Comparison of ENCODE assay signal across 24 cellular contexts in genomic region chr18:25282922-25283703, GRCh38.
A peak's percentile ranks its signal among the peaks of the same experiment; 100 is the strongest.
DNase-seq lines count a peak whose midpoint lies in the region; ATAC-seq and TF ChIP-seq lines count a peak whose summit lies in the region.
"Had no signal": no experiment of that assay in that cellular context is flagged by ENCODE, and none has a peak within 500 bp of the region (broad histone marks: within the 10 kb centered on the region; RNA-seq: fewer than 3 reads in every experiment).

No MANE protein-coding gene starts in this region.

- no peak for ATAC-seq in Right ventricle myocardium inferior
- ATAC-seq in WTC11 = no peak; the same call in 1 of the 2 replicates
- ATAC-seq in right cardiac atrium = no peak
- no peak for ATAC-seq in gastrocnemius medialis
- ATAC-seq: activated T-cell treated with anti-CD3 and anti-CD28 coated beads, Interleukin-2, amount 50 U/mL, for 72 hours; natural killer cell treated with Interleukin-12 subunit alpha and Interleukin-12 subunit beta and Interleukin-15 and Interleukin-18, amount 100 ng/mL, for 72 hours; T-helper 17 cell had no signal

- H3K27ac Mint-ChIP-seq in WTC11 = peak overlapping the region; percentile 18
- H3K27ac Mint-ChIP-seq: activated CD4-positive, alpha-beta T cell treated with anti-CD3 and anti-CD28 coated beads, Interleukin-2, amount 10 ng/mL, durations not matched to agents 24 days and 14 days; activated naive CD4-positive, alpha-beta T cell treated with anti-CD3 and anti-CD28 coated beads for 36 hours; activated T-cell treated with anti-CD3 and anti-CD28 coated beads, Interleukin-2, amount 50 U/mL, for 72 hours; CD4-positive, alpha-beta T cell; natural killer cell treated with Interleukin-12 subunit alpha and Interleukin-12 subunit beta and Interleukin-15 and Interleukin-18, amount 100 ng/mL, for 72 hours; T-helper 17 cell had no signal

- no peak for DNase-seq in right atrium auricular region (ENCODE audit: low spot score)
- DNase-seq in Right ventricle myocardium inferior (ENCODE audit: missing footprints) = no peak
- DNase-seq in WTC11 (ENCODE audit: low spot score) = no peak
- DNase-seq in right cardiac atrium = no peak
- DNase-seq in caudate nucleus (lab: John Stamatoyannopoulos, UW) = no peak
- no peak for DNase-seq in NCI-H2196 (lab: John Stamatoyannopoulos, UW; ENCODE audit: unreplicated experiment)
- DNase-seq in gastrocnemius medialis = no peak
- DNase-seq: activated CD4-positive, alpha-beta T cell treated with anti-CD3 and anti-CD28 coated beads, Interleukin-2, amount 10 ng/mL, durations not matched to agents 24 days and 14 days; activated naive CD4-positive, alpha-beta T cell treated with anti-CD3 and anti-CD28 coated beads for 36 hours; activated T-cell treated with anti-CD3 and anti-CD28 coated beads, Interleukin-2, amount 50 U/mL, for 72 hours; CD4-positive, alpha-beta T cell; central memory CD4-positive, alpha-beta T cell; DMS153; GF-D8; midbrain; NCI-H2029; Peyer's patch; stimulated activated CD4-positive, alpha-beta T cell treated with anti-CD3 and anti-CD28 coated beads, Interleukin-15, amount 100 ng/mL, for 24 hours; stimulated activated CD8-positive, alpha-beta memory T cell treated with anti-CD3 and anti-CD28 coated beads, Interleukin-4, amount 100 ng/mL, for 48 hours; T-helper 17 cell; upper lobe of right lung had no signal

- TF ChIP-seq POLR2A in gastrocnemius medialis (IDR thresholded peaks at IDR 0.05) = no peak

- peaks cover 10% of the 10 kb centered on the region for H3K4me1 Mint-ChIP-seq in WTC11
- H3K4me1 Mint-ChIP-seq: activated CD4-positive, alpha-beta T cell treated with anti-CD3 and anti-CD28 coated beads, Interleukin-2, amount 10 ng/mL, durations not matched to agents 24 days and 14 days had no signal

- no peaks in the 10 kb centered on the region for H3K36me3 Mint-ChIP-seq in WTC11
- H3K36me3 Mint-ChIP-seq: natural killer cell treated with Interleukin-12 subunit alpha and Interleukin-12 subunit beta and Interleukin-15 and Interleukin-18, amount 100 ng/mL, for 72 hours had no signal

- CTCF ChIA-PET in WTC11 (lab: Charles Lee) = interaction anchor here (1.0 kb wide), 1 partner anchor 27 kb away, joined by 3 read pairs; no protein-coding TSS in a partner anchor

- no peak overlapping the region for H3K4me3 ChIP-seq in right atrium auricular region
- no peak overlapping the region for H3K4me3 ChIP-seq in right cardiac atrium (ENCODE audit: low read length)
- no peak overlapping the region for H3K4me3 ChIP-seq in gastrocnemius medialis
- H3K4me3 ChIP-seq: Peyer's patch, sigmoid colon, SJSA1, upper lobe of right lung had no signal

- WGBS in right cardiac atrium = 77% methylated on average over 4 of the region's 4 CpGs

- no peaks in the 10 kb centered on the region for H3K27me3 ChIP-seq in right atrium auricular region
- no peaks in the 10 kb centered on the region for H3K27me3 ChIP-seq in right cardiac atrium (ENCODE audit: control insufficient read depth, insufficient read depth)
- H3K27me3 ChIP-seq in gastrocnemius medialis = no peaks in the 10 kb centered on the region
- H3K27me3 ChIP-seq: Peyer's patch, sigmoid colon, SJSA1, upper lobe of right lung had no signal

- TF ChIP-seq CTCF in right atrium auricular region (IDR thresholded peaks at IDR 0.05) (no peak), WTC11 (IDR thresholded peaks at IDR 0.05) (no peak), gastrocnemius medialis (IDR thresholded peaks at IDR 0.05 in 4 of 5, conservative IDR thresholded peaks at IDR 0.05 in 1 of 5) (no peak)

- H3K4me1 ChIP-seq in right atrium auricular region (peaks cover 0 to 83% of the 10 kb centered on the region in 2 donors), right cardiac atrium (ENCODE audit: control insufficient read depth, insufficient read depth, low read length) (peaks cover 9% of the 10 kb centered on the region), gastrocnemius medialis (peaks cover 19 to 23% of the 10 kb centered on the region in 2 donors)
- H3K4me1 ChIP-seq: Peyer's patch, SJSA1, upper lobe of right lung had no signal

- H3K27ac ChIP-seq in right atrium auricular region (peak overlapping the region; percentile 49 to 77), right cardiac atrium (ENCODE audit: low read length) (peak overlapping the region; percentile 80), caudate nucleus (ENCODE audit: low read depth, low read length) (no peak overlapping the region), gastrocnemius medialis (no peak overlapping the region)
- H3K27ac ChIP-seq: Peyer's patch, SJSA1 had no signal

- H3K9me3 ChIP-seq in right atrium auricular region (no peaks in the 10 kb centered on the region), right cardiac atrium (ENCODE audit: control insufficient read depth, low read length) (no peaks in the 10 kb centered on the region), gastrocnemius medialis (no peaks in the 10 kb centered on the region)
- H3K9me3 ChIP-seq: Peyer's patch, sigmoid colon, SJSA1, upper lobe of right lung had no signal

- H3K9me3 Mint-ChIP-seq in WTC11 = no peaks in the 10 kb centered on the region
- H3K9me3 Mint-ChIP-seq: activated CD4-positive, alpha-beta T cell treated with anti-CD3 and anti-CD28 coated beads, Interleukin-2, amount 10 ng/mL, durations not matched to agents 24 days and 14 days; activated naive CD4-positive, alpha-beta T cell treated with anti-CD3 and anti-CD28 coated beads for 36 hours; activated T-cell treated with anti-CD3 and anti-CD28 coated beads, Interleukin-2, amount 50 U/mL, for 72 hours; CD4-positive, alpha-beta T cell; natural killer cell treated with Interleukin-12 subunit alpha and Interleukin-12 subunit beta and Interleukin-15 and Interleukin-18, amount 100 ng/mL, for 72 hours had no signal

- H3K36me3 ChIP-seq in right atrium auricular region = no peaks in the 10 kb centered on the region
- no peaks in the 10 kb centered on the region for H3K36me3 ChIP-seq in gastrocnemius medialis
- H3K36me3 ChIP-seq: Peyer's patch, sigmoid colon, SJSA1, upper lobe of right lung had no signal

- intact Hi-C loops in Right ventricle myocardium inferior (cut with DNase I) = no loop called here
- intact Hi-C loops in right cardiac atrium (cut with DNase I) = loop anchor here in 3 of 4 donors (5.0 to 10.0 kb wide), 4 partner anchors 48 to 72 kb away; partner anchors contain the start of gene ZNF521 (in 2 of the 3)
- intact Hi-C loops in gastrocnemius medialis (cut with DNase I; ENCODE audit: low total_unique reads) = no loop called here

- H3K4me3 Mint-ChIP-seq in WTC11 = no peak overlapping the region
- H3K4me3 Mint-ChIP-seq: activated CD4-positive, alpha-beta T cell treated with anti-CD3 and anti-CD28 coated beads, Interleukin-2, amount 10 ng/mL, durations not matched to agents 24 days and 14 days; activated naive CD4-positive, alpha-beta T cell treated with anti-CD3 and anti-CD28 coated beads for 36 hours; activated T-cell treated with anti-CD3 and anti-CD28 coated beads, Interleukin-2, amount 50 U/mL, for 72 hours; CD4-positive, alpha-beta T cell; natural killer cell treated with Interleukin-12 subunit alpha and Interleukin-12 subunit beta and Interleukin-15 and Interleukin-18, amount 100 ng/mL, for 72 hours; T-helper 17 cell had no signal

- in situ Hi-C loops in gastrocnemius medialis (cut with MboI; ENCODE audit: low sequenced_read_pairs in 4 of 4) = no loop called here

- H3K27me3 Mint-ChIP-seq in WTC11 (ENCODE audit: low read depth) = no peaks in the 10 kb centered on the region
- H3K27me3 Mint-ChIP-seq: T-helper 17 cell had no signal

- POLR2A ChIA-PET in WTC11 (lab: Charles Lee) = no interaction called here

TF ChIP-seq in WTC11, 78 proteins besides CTCF, POLR2A, EP300 and RAD21 (continues in another document):
- no peak for TF ChIP-seq NFYB (CRISPR knock-in tag; conservative IDR thresholded peaks at IDR 0.05; ENCODE audit: low read depth)
- TF ChIP-seq TEAD1 (CRISPR knock-in tag; IDR thresholded peaks at IDR 0.05) = no peak
- TF ChIP-seq MYBL2 (CRISPR knock-in tag; IDR thresholded peaks at IDR 0.05) = no peak
- TF ChIP-seq CDX4 (CRISPR knock-in tag; IDR thresholded peaks at IDR 0.05; ENCODE audit: borderline replicate concordance) = no peak
- TF ChIP-seq PRDM15 (CRISPR knock-in tag; IDR thresholded peaks at IDR 0.05) = no peak

Comparison
In these comparisons a context has a peak if more than half of its experiments do, and no peak if none do; other contexts are left out.
1. intact Hi-C loops: an anchor here in right cardiac atrium (5.0 to 10.0 kb wide); none called in Right ventricle myocardium inferior and gastrocnemius medialis.
2. H3K27ac ChIP-seq: peak in right atrium auricular region (2 of 2) and right cardiac atrium (single experiment); none in caudate nucleus (single experiment) and gastrocnemius medialis (0 of 4).